In the genomic region with DNA sequence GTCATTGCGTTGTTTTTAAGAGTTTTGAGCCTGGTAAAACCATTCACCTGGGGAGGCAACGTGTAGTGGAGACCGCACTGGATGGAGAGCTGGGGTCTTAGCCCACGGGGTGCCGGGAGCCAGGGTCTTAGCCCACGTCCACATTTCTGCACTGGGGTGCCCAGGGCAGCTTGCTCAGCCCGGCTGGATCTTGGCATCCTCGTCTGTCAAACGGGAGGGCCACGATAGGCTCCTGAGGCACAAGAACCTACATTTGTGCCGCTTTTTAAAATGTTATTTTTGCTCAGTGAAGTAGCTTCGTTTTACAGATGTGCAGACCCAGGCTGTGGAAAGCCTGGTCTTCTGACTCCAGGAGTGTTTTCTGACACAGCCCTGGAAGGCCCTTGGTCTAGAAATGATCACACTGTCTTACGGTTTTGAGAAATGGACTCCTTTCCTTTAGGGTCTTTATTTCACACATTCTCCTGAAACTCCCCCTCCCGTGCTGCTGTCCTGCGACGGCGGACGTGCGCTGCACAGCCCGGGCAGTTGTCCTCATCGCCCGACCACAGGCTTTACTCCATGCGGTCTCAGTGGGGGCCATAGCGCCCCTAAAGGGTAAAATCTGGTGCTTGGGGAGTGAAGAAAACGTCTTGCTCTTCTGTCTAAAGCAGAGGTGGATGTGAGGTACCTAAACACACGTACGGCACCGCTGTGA, we compare ENCODE assay signal across 30 cellular contexts. TPM values are rescaled to one million over a fixed set of nuclear protein-coding genes. Genes with fewer than 3 reads are reported as not detected.
"Had no signal": no experiment of that assay in that cellular context is flagged by ENCODE, and none has a peak within 500 bp of the region (broad histone marks: within the 10 kb centered on the region; RNA-seq: fewer than 3 reads in every experiment).

No MANE protein-coding gene starts in this region.

- H3K79me2 ChIP-seq: parathyroid adenoma had no signal

- H3K9me3 ChIP-seq: adrenal gland, body of pancreas, esophagus squamous epithelium, right atrium auricular region, testis, transverse colon, vagina had no signal

- H2AFZ ChIP-seq: parathyroid adenoma had no signal

- DNase-seq: activated CD4-positive, alpha-beta T cell treated with anti-CD3 and anti-CD28 coated beads for 1 hour; activated CD4-positive, alpha-beta T cell treated with anti-CD3 and anti-CD28 coated beads, Interleukin-2, amount 50 U/mL, for 1 hour; activated CD8-positive, alpha-beta T cell treated with anti-CD3 and anti-CD28 coated beads for 36 hours; activated gamma-delta T cell treated with Interleukin-2 at 50 U/mL for 16 hours; activated naive CD8-positive, alpha-beta T cell treated with anti-CD3 and anti-CD28 coated beads for 36 hours; activated T-cell treated with anti-CD3 and anti-CD28 coated beads, Interleukin-2, amount 50 U/mL, for 4 hours; adrenal gland; body of pancreas; effector CD4-positive, alpha-beta T cell; esophagus squamous epithelium; foreskin melanocyte; midbrain; naive thymus-derived CD4-positive, alpha-beta T cell; nucleus accumbens; stimulated activated CD4-positive, alpha-beta T cell treated with anti-CD3 and anti-CD28 coated beads, Interleukin-12 subunit alpha, Interleukin-12 subunit beta, amount 100 ng/mL, for 4 hours; stimulated activated CD4-positive, alpha-beta T cell treated with anti-CD3 and anti-CD28 coated beads, Interleukin-4, amount 100 ng/mL, for 1 hour; stimulated activated naive CD8-positive, alpha-beta T cell treated with anti-CD3 and anti-CD28 coated beads, Interleukin-15, Interleukin-2, amounts not matched to agents 100 U/mL and 50 U/mL, for 24 hours; T-helper 17 cell; T1000; testis; transverse colon had no signal

- H3K36me3 ChIP-seq: adrenal gland, cardiac muscle cell, esophagus squamous epithelium, right atrium auricular region, transverse colon, vagina had no signal

- H3K4me3 ChIP-seq: adrenal gland, body of pancreas, cardiac muscle cell, esophagus squamous epithelium, right atrium auricular region, testis, transverse colon, vagina had no signal

- H3K4me1 Mint-ChIP-seq: activated naive CD8-positive, alpha-beta T cell treated with anti-CD3 and anti-CD28 coated beads for 36 hours; activated T-helper 17 cell treated with anti-CD3 and anti-CD28 coated beads, Interleukin-2, amount 50 U/mL, for 72 hours had no signal

- ATAC-seq: activated CD8-positive, alpha-beta T cell treated with anti-CD3 and anti-CD28 coated beads for 36 hours; activated T-cell treated with anti-CD3 and anti-CD28 coated beads, Interleukin-2, amount 50 U/mL, for 4 hours; activated T-helper 17 cell treated with anti-CD3 and anti-CD28 coated beads, Interleukin-2, amount 50 U/mL, for 72 hours; body of pancreas; naive thymus-derived CD4-positive, alpha-beta T cell; stimulated activated naive CD8-positive, alpha-beta T cell treated with anti-CD3 and anti-CD28 coated beads, Interleukin-15, Interleukin-2, amounts not matched to agents 100 U/mL and 50 U/mL, for 24 hours; T-helper 17 cell had no signal

- H3K27ac ChIP-seq: adrenal gland, body of pancreas, cardiac muscle cell, epithelial cell of prostate, esophagus squamous epithelium, parathyroid adenoma, right atrium auricular region, testis, transverse colon, vagina had no signal

- H3K36me3 Mint-ChIP-seq: activated naive CD8-positive, alpha-beta T cell treated with anti-CD3 and anti-CD28 coated beads for 36 hours; naive thymus-derived CD4-positive, alpha-beta T cell had no signal

- H3K27me3 ChIP-seq: body of pancreas, right atrium auricular region, testis, vagina had no signal

- H3K4me1 ChIP-seq: adrenal gland, esophagus squamous epithelium, parathyroid adenoma, right atrium auricular region, testis, transverse colon, vagina had no signal

- H3K27ac Mint-ChIP-seq: activated CD8-positive, alpha-beta T cell treated with anti-CD3 and anti-CD28 coated beads for 36 hours; activated naive CD8-positive, alpha-beta T cell treated with anti-CD3 and anti-CD28 coated beads for 36 hours; activated T-helper 17 cell treated with anti-CD3 and anti-CD28 coated beads, Interleukin-2, amount 50 U/mL, for 72 hours; dendritic cell treated with granulocyte-macrophage colony-stimulating factor and Interleukin-4, amounts not matched to agents 40 ng/mL and 50 ng/mL, for 4 days; naive thymus-derived CD4-positive, alpha-beta T cell; T-helper 17 cell had no signal

- H3K9ac ChIP-seq: parathyroid adenoma had no signal

- H3K4me3 Mint-ChIP-seq: activated CD8-positive, alpha-beta T cell treated with anti-CD3 and anti-CD28 coated beads for 36 hours; activated naive CD8-positive, alpha-beta T cell treated with anti-CD3 and anti-CD28 coated beads for 36 hours; activated T-cell treated with anti-CD3 and anti-CD28 coated beads, Interleukin-2, amount 50 U/mL, for 4 hours; activated T-helper 17 cell treated with anti-CD3 and anti-CD28 coated beads, Interleukin-2, amount 50 U/mL, for 72 hours; dendritic cell treated with granulocyte-macrophage colony-stimulating factor and Interleukin-4, amounts not matched to agents 40 ng/mL and 50 ng/mL, for 4 days; naive thymus-derived CD4-positive, alpha-beta T cell; T-helper 17 cell had no signal

- H3K9me3 Mint-ChIP-seq: activated CD8-positive, alpha-beta T cell treated with anti-CD3 and anti-CD28 coated beads for 36 hours; activated naive CD8-positive, alpha-beta T cell treated with anti-CD3 and anti-CD28 coated beads for 36 hours; activated T-cell treated with anti-CD3 and anti-CD28 coated beads, Interleukin-2, amount 50 U/mL, for 4 hours; activated T-helper 17 cell treated with anti-CD3 and anti-CD28 coated beads, Interleukin-2, amount 50 U/mL, for 72 hours; dendritic cell treated with granulocyte-macrophage colony-stimulating factor and Interleukin-4, amounts not matched to agents 40 ng/mL and 50 ng/mL, for 4 days; naive thymus-derived CD4-positive, alpha-beta T cell had no signal

RNA-seq across cellular contexts. Expression of gene MPPED1, which starts 22.2 kb away (rescaled TPM):
- total RNA-seq: activated CD8-positive, alpha-beta T cell treated with anti-CD3 and anti-CD28 coated beads for 36 hours; activated naive CD8-positive, alpha-beta T cell treated with anti-CD3 and anti-CD28 coated beads for 36 hours; activated T-cell treated with anti-CD3 and anti-CD28 coated beads, Interleukin-2, amount 50 U/mL, for 4 hours; activated T-helper 17 cell treated with anti-CD3 and anti-CD28 coated beads, Interleukin-2, amount 50 U/mL, for 72 hours; aorta; body of pancreas; esophagus squamous epithelium; naive thymus-derived CD4-positive, alpha-beta T cell; pulmonary artery endothelial cell; right atrium auricular region; T-helper 17 cell; transverse colon had no signal
- polyA plus RNA-seq: aorta; cardiac muscle cell; naive thymus-derived CD4-positive, alpha-beta T cell had no signal
